30 cellular contexts compared by ENCODE assay signal in the genomic region with DNA sequence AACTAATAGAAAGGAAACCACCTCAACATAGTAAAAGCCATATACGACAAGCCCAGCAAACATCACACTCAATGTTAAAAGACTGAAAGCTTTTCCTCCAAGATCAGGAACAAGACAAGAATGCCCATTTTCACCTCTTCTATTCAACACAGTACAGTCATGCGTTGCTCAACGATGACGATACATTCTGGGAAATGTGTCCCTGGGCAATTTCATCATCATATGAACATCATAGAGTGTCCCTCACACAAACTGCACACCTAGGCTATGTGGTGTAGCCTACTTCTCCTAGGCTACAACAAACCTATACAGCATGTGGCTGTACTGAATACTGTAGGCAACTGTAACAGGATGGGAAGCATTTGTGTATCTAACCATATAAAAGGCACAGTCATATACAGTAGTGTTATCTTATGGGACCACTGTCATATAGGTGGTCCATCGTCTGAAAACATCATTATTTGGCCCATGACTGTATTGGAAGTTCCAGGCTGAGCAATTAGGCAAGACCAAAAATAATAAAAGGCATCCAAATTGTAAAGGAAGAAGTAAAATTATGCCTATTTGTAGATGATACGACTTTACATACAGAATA. TPM values are rescaled to one million over a fixed set of nuclear protein-coding genes. Genes with fewer than 3 reads are reported as not detected.
A peak's percentile ranks its signal among the peaks of the same experiment; 100 is the strongest.
DNase-seq lines count a peak whose midpoint lies in the region; ATAC-seq and TF ChIP-seq lines count a peak whose summit lies in the region.
"Had no signal": no experiment of that assay in that cellular context is flagged by ENCODE, and none has a peak within 500 bp of the region (broad histone marks: within the 10 kb centered on the region; RNA-seq: fewer than 3 reads in every experiment).

No MANE protein-coding gene starts in this region.

- H3K4me1 ChIP-seq in esophagus muscularis mucosa (peaks cover 10 to 71% (median 61%) of the 10 kb centered on the region in 4 donors), left lung (peaks cover 4 to 17% of the 10 kb centered on the region in 2 donors)

- H3K4me1 Mint-ChIP-seq in activated CD4-positive, alpha-beta memory T cell treated with anti-CD3 and anti-CD28 coated beads for 36 hours (ENCODE audit: low read depth), result no peaks in the 10 kb centered on the region
- peaks cover 7% of the 10 kb centered on the region for H3K4me1 Mint-ChIP-seq in activated CD4-positive, alpha-beta memory T cell treated with anti-CD3 and anti-CD28 coated beads, Interleukin-2, amount 10 ng/mL, durations not matched to agents 7 days and 5 days
- H3K4me1 Mint-ChIP-seq in mesothelial cell of epicardium (peaks cover 40% of the 10 kb centered on the region), type B pancreatic cell (ENCODE audit: unreplicated experiment) (peaks cover 49% of the 10 kb centered on the region)
- H3K4me1 Mint-ChIP-seq: immature natural killer cell; natural killer cell; stimulated activated memory B cell treated with anti-CD40 and anti-IgM and Interleukin-4, amounts not matched to agents 10 μg/mL and 1 μg/mL and 100 μg/mL, for 72 hours had no signal

- H3K27me3 ChIP-seq in esophagus muscularis mucosa (peaks cover 0 to 7% (median 1%) of the 10 kb centered on the region in 4 donors), left lung (peaks cover 28 to 45% of the 10 kb centered on the region in 2 donors)

- H3K9me3 ChIP-seq in esophagus muscularis mucosa (no peaks in the 10 kb centered on the region), left lung (no peaks in the 10 kb centered on the region)
- H3K9me3 ChIP-seq: esophagus squamous epithelium had no signal

- peak overlapping the region; percentile 15 for H3K27ac Mint-ChIP-seq in activated CD4-positive, alpha-beta memory T cell treated with anti-CD3 and anti-CD28 coated beads for 36 hours
- no peak overlapping the region for H3K27ac Mint-ChIP-seq in activated CD4-positive, alpha-beta memory T cell treated with anti-CD3 and anti-CD28 coated beads, Interleukin-2, amount 10 ng/mL, durations not matched to agents 7 days and 5 days
- peak overlapping the region; percentile 37 for H3K27ac Mint-ChIP-seq in mesothelial cell of epicardium
- peak overlapping the region; percentile 36 for H3K27ac Mint-ChIP-seq in type B pancreatic cell
- H3K27ac Mint-ChIP-seq: activated CD8-positive, alpha-beta memory T cell treated with anti-CD3 and anti-CD28 coated beads, Interleukin-2, amount 10 ng/mL, durations not matched to agents 7 days and 5 days; immature natural killer cell; natural killer cell; stimulated activated memory B cell treated with anti-CD40 and anti-IgM and Interleukin-4, amounts not matched to agents 10 μg/mL and 1 μg/mL and 100 μg/mL, for 72 hours; T-helper 1 cell treated with Interleukin-12 subunit alpha and Interleukin-12 subunit beta and Interleukin-4 antibody, amounts not matched to agents 30 μg/mL and 1 μg/mL, for 36 hours had no signal

- H3K4me3 ChIP-seq in esophagus muscularis mucosa, result no peak overlapping the region
- no peak overlapping the region for H3K4me3 ChIP-seq in left lung
- H3K4me3 ChIP-seq: esophagus squamous epithelium had no signal

- POLR2A ChIA-PET in activated CD4-positive, alpha-beta memory T cell treated with anti-CD3 and anti-CD28 coated beads for 36 hours (lab: Charles Lee), result no interaction called here
- POLR2A ChIA-PET in activated CD4-positive, alpha-beta memory T cell treated with anti-CD3 and anti-CD28 coated beads, Interleukin-2, amount 10 ng/mL, durations not matched to agents 7 days and 5 days (lab: Charles Lee), result no interaction called here

- intact Hi-C loops in activated CD4-positive, alpha-beta memory T cell treated with anti-CD3 and anti-CD28 coated beads for 36 hours (cut with micrococcal nuclease), result no loop called here
- intact Hi-C loops in esophagus muscularis mucosa (cut with DNase I) (no loop called here), left lung (cut with DNase I) (no loop called here)

- no peak overlapping the region for H3K4me3 Mint-ChIP-seq in activated CD4-positive, alpha-beta memory T cell treated with anti-CD3 and anti-CD28 coated beads for 36 hours
- no peak overlapping the region for H3K4me3 Mint-ChIP-seq in activated CD4-positive, alpha-beta memory T cell treated with anti-CD3 and anti-CD28 coated beads, Interleukin-2, amount 10 ng/mL, durations not matched to agents 7 days and 5 days
- H3K4me3 Mint-ChIP-seq in mesothelial cell of epicardium, result no peak overlapping the region
- no peak overlapping the region for H3K4me3 Mint-ChIP-seq in type B pancreatic cell
- H3K4me3 Mint-ChIP-seq: activated CD8-positive, alpha-beta memory T cell treated with anti-CD3 and anti-CD28 coated beads, Interleukin-2, amount 10 ng/mL, durations not matched to agents 7 days and 5 days; activated T-cell treated with anti-CD3 and anti-CD28 coated beads, Interleukin-2, amount 50 U/mL, for 4 hours; IgD-negative memory B cell; immature natural killer cell; natural killer cell; stimulated activated memory B cell treated with anti-CD40 and anti-IgM and Interleukin-4, amounts not matched to agents 10 μg/mL and 1 μg/mL and 100 μg/mL, for 72 hours; T-helper 1 cell treated with Interleukin-12 subunit alpha and Interleukin-12 subunit beta and Interleukin-4 antibody, amounts not matched to agents 30 μg/mL and 1 μg/mL, for 36 hours had no signal

- TF ChIP-seq POLR2A in esophagus muscularis mucosa (IDR thresholded peaks at IDR 0.05; ENCODE audit: low read depth), result no peak

- TF ChIP-seq EP300 in esophagus muscularis mucosa (IDR thresholded peaks at IDR 0.05), result no peak

- WGBS in esophagus muscularis mucosa, result 80% methylated on average over 6 of the region's 6 CpGs

- no peaks in the 10 kb centered on the region for H3K9me3 Mint-ChIP-seq in activated CD4-positive, alpha-beta memory T cell treated with anti-CD3 and anti-CD28 coated beads for 36 hours
- H3K9me3 Mint-ChIP-seq in activated CD4-positive, alpha-beta memory T cell treated with anti-CD3 and anti-CD28 coated beads, Interleukin-2, amount 10 ng/mL, durations not matched to agents 7 days and 5 days, result no peaks in the 10 kb centered on the region
- H3K9me3 Mint-ChIP-seq in mesothelial cell of epicardium (peaks cover 6% of the 10 kb centered on the region), type B pancreatic cell (peaks cover 11% of the 10 kb centered on the region)
- H3K9me3 Mint-ChIP-seq: activated T-cell treated with anti-CD3 and anti-CD28 coated beads, Interleukin-2, amount 50 U/mL, for 4 hours; natural killer cell; T-helper 1 cell treated with Interleukin-12 subunit alpha and Interleukin-12 subunit beta and Interleukin-4 antibody, amounts not matched to agents 30 μg/mL and 1 μg/mL, for 36 hours had no signal

- DNase-seq in activated CD4-positive, alpha-beta memory T cell treated with anti-CD3 and anti-CD28 coated beads for 36 hours, result no peak
- DNase-seq in activated CD4-positive, alpha-beta memory T cell treated with anti-CD3 and anti-CD28 coated beads, Interleukin-2, amount 10 ng/mL, durations not matched to agents 7 days and 5 days, result no peak
- DNase-seq in esophagus muscularis mucosa (ENCODE audit: extremely low spot score) (no peak), mesothelial cell of epicardium (ENCODE audit: low spot score in 2 of 2, unreplicated experiment in 2 of 2) (no peak), type B pancreatic cell (ENCODE audit: extremely low spot score, unreplicated experiment) (no peak), NCI-H526 treated with DMSO at 0.1 percent for 48 hours (lab: John Stamatoyannopoulos, UW) (no peak), left lung (no peak), omental fat pad (ENCODE audit: low spot score) (no peak)
- DNase-seq: 8988T; activated CD4-positive, alpha-beta T cell treated with anti-CD3 and anti-CD28 coated beads, Interleukin-2, amount 50 U/mL, for 1 hour; activated CD4-positive, CD25-positive, alpha-beta regulatory T cell; activated CD8-positive, alpha-beta memory T cell treated with anti-CD3 and anti-CD28 coated beads, Interleukin-2, amount 10 ng/mL, durations not matched to agents 7 days and 5 days; activated T-cell treated with anti-CD3 and anti-CD28 coated beads, Interleukin-2, amount 50 U/mL, for 4 hours; central memory CD4-positive, alpha-beta T cell; COR-L47; cortex of kidney; DMS53; esophagus squamous epithelium; hypothalamus; immature natural killer cell; natural killer cell; NCI-H1105 treated with DMSO at 0.1 percent for 48 hours; NCI-H2029; NCI-H524 treated with DMSO at 0.1 percent for 48 hours; NK-92 treated with Interleukin-12 subunit alpha and Interleukin-12 subunit beta, amount 100 ng/mL, for 24 hours had no signal

- H3K27me3 Mint-ChIP-seq in activated CD4-positive, alpha-beta memory T cell treated with anti-CD3 and anti-CD28 coated beads for 36 hours, result peaks cover 34% of the 10 kb centered on the region
- H3K27me3 Mint-ChIP-seq in activated CD4-positive, alpha-beta memory T cell treated with anti-CD3 and anti-CD28 coated beads, Interleukin-2, amount 10 ng/mL, durations not matched to agents 7 days and 5 days, result peaks cover 53% of the 10 kb centered on the region
- no peaks in the 10 kb centered on the region for H3K27me3 Mint-ChIP-seq in mesothelial cell of epicardium (ENCODE audit: low read depth)
- peaks cover 29% of the 10 kb centered on the region for H3K27me3 Mint-ChIP-seq in type B pancreatic cell

- CTCF ChIA-PET in activated CD4-positive, alpha-beta memory T cell treated with anti-CD3 and anti-CD28 coated beads for 36 hours (lab: Charles Lee), result interaction anchor here (1.6 kb wide), 1 partner anchor 10 kb away, joined by 4 read pairs; no protein-coding TSS in a partner anchor
- CTCF ChIA-PET in activated CD4-positive, alpha-beta memory T cell treated with anti-CD3 and anti-CD28 coated beads, Interleukin-2, amount 10 ng/mL, durations not matched to agents 7 days and 5 days (lab: Charles Lee), result interaction anchor here (3.6 kb wide), 1 partner anchor 11 kb away, joined by 22 read pairs; no protein-coding TSS in a partner anchor

- ATAC-seq in left lung (no peak), omental fat pad (ENCODE audit: low FRiP score) (no peak)
- ATAC-seq: activated CD8-positive, alpha-beta memory T cell treated with anti-CD3 and anti-CD28 coated beads, Interleukin-2, amount 10 ng/mL, durations not matched to agents 7 days and 5 days; natural killer cell; SK-N-SH treated with all-trans-retinoic acid at 6 μM for 48 hours; stimulated activated memory B cell treated with anti-CD40 and anti-IgM and Interleukin-4, amounts not matched to agents 10 μg/mL and 1 μg/mL and 100 μg/mL, for 72 hours had no signal

- H3K36me3 Mint-ChIP-seq in activated CD4-positive, alpha-beta memory T cell treated with anti-CD3 and anti-CD28 coated beads for 36 hours, result no peaks in the 10 kb centered on the region
- H3K36me3 Mint-ChIP-seq in activated CD4-positive, alpha-beta memory T cell treated with anti-CD3 and anti-CD28 coated beads, Interleukin-2, amount 10 ng/mL, durations not matched to agents 7 days and 5 days (ENCODE audit: low read depth), result no peaks in the 10 kb centered on the region
- H3K36me3 Mint-ChIP-seq in mesothelial cell of epicardium (peaks cover 6% of the 10 kb centered on the region), type B pancreatic cell (peaks cover 27% of the 10 kb centered on the region)
- H3K36me3 Mint-ChIP-seq: activated CD8-positive, alpha-beta memory T cell treated with anti-CD3 and anti-CD28 coated beads, Interleukin-2, amount 10 ng/mL, durations not matched to agents 7 days and 5 days; IgD-negative memory B cell; immature natural killer cell; natural killer cell; stimulated activated memory B cell treated with anti-CD40 and anti-IgM and Interleukin-4, amounts not matched to agents 10 μg/mL and 1 μg/mL and 100 μg/mL, for 72 hours had no signal

- H3K27ac ChIP-seq in esophagus muscularis mucosa (replicated peaks in 1 of 4) (peak overlapping the region in 3 of 4 donors; percentile 92 to 95 (median 94)), left lung (no peak overlapping the region)
- H3K27ac ChIP-seq: C4-2B had no signal

- H3K36me3 ChIP-seq in esophagus muscularis mucosa (no peaks in the 10 kb centered on the region), left lung (no peaks in the 10 kb centered on the region)
- H3K36me3 ChIP-seq: esophagus squamous epithelium had no signal

- TF ChIP-seq CTCF in esophagus muscularis mucosa (IDR thresholded peaks at IDR 0.05) (no peak), mesothelial cell of epicardium (IDR thresholded peaks at IDR 0.05; ENCODE audit: unreplicated experiment) (no peak), type B pancreatic cell (conservative IDR thresholded peaks at IDR 0.05) (no peak), left lung (IDR thresholded peaks at IDR 0.05) (no peak), omental fat pad (IDR thresholded peaks at IDR 0.05) (no peak)

RNA-seq across cellular contexts. Expression of a gene that starts 6.1 kb away (rescaled TPM):
- total RNA-seq in activated CD4-positive, alpha-beta memory T cell treated with anti-CD3 and anti-CD28 coated beads for 36 hours, result under 1 TPM; 0.05 to 0.31 TPM
- 1 to 10 TPM; 2.1 TPM for total RNA-seq in activated CD4-positive, alpha-beta memory T cell treated with anti-CD3 and anti-CD28 coated beads, Interleukin-2, amount 10 ng/mL, durations not matched to agents 7 days and 5 days
- total RNA-seq in esophagus muscularis mucosa (10 to 100 TPM; 37.4 to 71.8 (median 59.4) TPM), mesothelial cell of epicardium (36.7 to 41.0 TPM (median 39.7 TPM) in 3 replicates), type B pancreatic cell (ENCODE audit: low replicate concordance) (7.4 and 48.9 TPM in 2 replicates), left lung (10 to 100 TPM; 11.5 to 11.8 TPM), omental fat pad (10 to 100 TPM in 2 of 4 donors, 1 to 10 TPM in 2; 6.3 to 32.2 (median 15.1) TPM)

Comparison
In these comparisons a context has a peak if more than half of its experiments do, and no peak if none do; other contexts are left out.
1. H3K27ac ChIP-seq: peak in esophagus muscularis mucosa (3 of 4); none in left lung (0 of 2).